In the genomic region with DNA sequence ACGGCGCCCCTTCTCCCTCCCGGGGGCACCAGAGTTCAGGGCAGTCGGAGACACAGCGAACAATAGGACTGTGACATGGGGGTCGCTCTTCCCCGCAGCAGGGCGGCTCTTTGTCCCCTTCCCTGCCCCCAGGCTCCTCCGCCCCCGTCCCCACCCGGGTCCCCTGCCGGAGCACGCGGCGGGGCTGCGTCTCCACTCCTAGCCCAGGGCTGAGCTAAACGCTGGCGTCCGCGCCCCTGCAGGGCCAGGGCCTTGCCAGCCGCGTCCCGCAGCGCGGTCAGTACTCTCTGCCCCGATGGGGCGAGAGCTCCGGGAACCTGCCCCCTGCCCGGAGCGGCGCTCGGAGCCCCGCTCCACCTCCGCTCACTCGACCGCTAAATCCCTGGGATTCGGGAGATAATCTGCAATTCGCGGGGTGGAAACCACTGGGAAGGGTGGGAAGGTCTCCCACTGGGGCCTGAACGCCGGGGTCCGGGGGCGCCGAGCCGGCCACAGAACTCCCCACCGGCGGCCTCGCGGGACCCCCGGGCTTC, we compare ENCODE assay signal across 8 cellular contexts. TPM values are rescaled to one million over a fixed set of nuclear protein-coding genes. Genes with fewer than 3 reads are reported as not detected.
DNase-seq lines count a peak whose midpoint lies in the region; ATAC-seq, FAIRE-seq and TF ChIP-seq lines count a peak whose summit lies in the region.

No MANE protein-coding gene starts in this region.

- no peaks in the 10 kb centered on the region for H3K9me3 ChIP-seq in neuron (ENCODE audit: low read length)

- H3K9me3 Mint-ChIP-seq in activated CD4-positive, alpha-beta T cell treated with anti-CD3 and anti-CD28 coated beads, Interleukin-2, amount 10 ng/mL, durations not matched to agents 24 days and 14 days, result no peaks in the 10 kb centered on the region

- H3K4me3 ChIP-seq in BJ (ENCODE audit: low read depth, low read length) (peak overlapping the region; percentile 77), fibroblast of mammary gland (ENCODE audit: control insufficient read depth, low read depth, low read length) (peak overlapping the region; percentile 65), neuron (ENCODE audit: low read length) (peak overlapping the region; percentile 77)

- H2AFZ ChIP-seq in neuron (ENCODE audit: low read depth, low read length), result no peak overlapping the region

- no peak for FAIRE-seq in GM19239 (lab: Jason Lieb, UNC)

- ATAC-seq in HG03460 (IDR thresholded peaks at IDR 0.05; ENCODE audit: unreplicated experiment), result peak; percentile 20

- peak overlapping the region; percentile 91 for H3K27ac Mint-ChIP-seq in activated CD4-positive, alpha-beta T cell treated with anti-CD3 and anti-CD28 coated beads, Interleukin-2, amount 10 ng/mL, durations not matched to agents 24 days and 14 days

- POLR2A ChIA-PET in BJ (lab: Charles Lee), result no interaction called here

- TF ChIP-seq CTCF in BJ (IDR thresholded peaks at IDR 0.05; ENCODE audit: insufficient read depth, low read depth, low read length) (no peak), fibroblast of mammary gland (conservative IDR thresholded peaks at IDR 0.05; ENCODE audit: control insufficient read depth, insufficient read depth, low read depth, low read length) (no peak)

- H3K27me3 Mint-ChIP-seq in activated CD4-positive, alpha-beta T cell treated with anti-CD3 and anti-CD28 coated beads, Interleukin-2, amount 10 ng/mL, durations not matched to agents 24 days and 14 days, result peaks cover 12% of the 10 kb centered on the region

- CTCF ChIA-PET in BJ (lab: Yijun Ruan, JAX), result interaction anchor here (0.7 to 4.2 kb wide), 10 partner anchors 10 to 81 kb away, joined by 3 to 13 read pairs (median 4); no protein-coding TSS in a partner anchor

- intact Hi-C loops in activated CD4-positive, alpha-beta T cell treated with anti-CD3 and anti-CD28 coated beads, Interleukin-2, amount 10 ng/mL, durations not matched to agents 24 days and 14 days (cut with micrococcal nuclease), result loop anchor here (1.0 to 5.0 kb wide), 4 partner anchors 10 to 367 kb away; a partner anchor contains a TSS

- no peaks in the 10 kb centered on the region for H3K36me3 Mint-ChIP-seq in activated CD4-positive, alpha-beta T cell treated with anti-CD3 and anti-CD28 coated beads, Interleukin-2, amount 10 ng/mL, durations not matched to agents 24 days and 14 days (ENCODE audit: low read depth)

- H3K27me3 ChIP-seq in BJ (ENCODE audit: control insufficient read depth, insufficient read depth, low read length) (no peaks in the 10 kb centered on the region), neuron (ENCODE audit: insufficient read depth, low read length) (no peaks in the 10 kb centered on the region)

- peak overlapping the region; percentile 84 for H3K4me3 Mint-ChIP-seq in activated CD4-positive, alpha-beta T cell treated with anti-CD3 and anti-CD28 coated beads, Interleukin-2, amount 10 ng/mL, durations not matched to agents 24 days and 14 days

- peaks cover 42% of the 10 kb centered on the region for H3K4me1 ChIP-seq in neuron (ENCODE audit: insufficient read depth, low read length)

- H3K36me3 ChIP-seq in BJ (ENCODE audit: control insufficient read depth, insufficient read depth, low read length), result no peaks in the 10 kb centered on the region
- H3K36me3 ChIP-seq in neuron (ENCODE audit: insufficient read depth, low read length), result no peaks in the 10 kb centered on the region

- peaks cover 22% of the 10 kb centered on the region for H3K4me1 Mint-ChIP-seq in activated CD4-positive, alpha-beta T cell treated with anti-CD3 and anti-CD28 coated beads, Interleukin-2, amount 10 ng/mL, durations not matched to agents 24 days and 14 days

- DNase-seq in BJ (ENCODE audit: low read depth), result no peak
- peak; percentile 35 for DNase-seq in GM19239 (ENCODE audit: insufficient read length, low spot score)
- DNase-seq in activated CD4-positive, alpha-beta T cell treated with anti-CD3 and anti-CD28 coated beads, Interleukin-2, amount 10 ng/mL, durations not matched to agents 24 days and 14 days, result peak; percentile 82
- no peak for DNase-seq in fibroblast of mammary gland (ENCODE audit: low read depth)
- no peak for DNase-seq in superior temporal gyrus (ENCODE audit: extremely low spot score)
- DNase-seq in HPDE6-E6E7 (ENCODE audit: extremely low spot score), result no peak

RNA-seq across cellular contexts. Expression of a gene that starts 0.8 kb away (rescaled TPM):
- 8.6 and 11.8 TPM in 2 replicates for polyA plus RNA-seq in BJ (2011; rRNA removed)
- 10.8 and 13.2 TPM in 2 replicates for polyA minus RNA-seq in BJ (2011; rRNA and poly(A)+ RNA removed)
- 6.7 TPM in 2 replicates for total RNA-seq in activated CD4-positive, alpha-beta T cell treated with anti-CD3 and anti-CD28 coated beads, Interleukin-2, amount 10 ng/mL, durations not matched to agents 24 days and 14 days

RNA-seq across cellular contexts. Expression of a gene that starts 40.1 kb away (rescaled TPM):
- 1.7 and 2.5 TPM in 2 replicates for polyA plus RNA-seq in BJ (2011; rRNA removed)
- polyA minus RNA-seq in BJ (2011; rRNA and poly(A)+ RNA removed), result 1.7 TPM in 2 replicates
- not detected in 2 replicates for total RNA-seq in activated CD4-positive, alpha-beta T cell treated with anti-CD3 and anti-CD28 coated beads, Interleukin-2, amount 10 ng/mL, durations not matched to agents 24 days and 14 days

Comparison
In these comparisons a context has a peak if more than half of its experiments do, and no peak if none do; other contexts are left out.
1. DNase-seq: peak in GM19239 (single experiment) and activated CD4-positive, alpha-beta T cell treated with anti-CD3 and anti-CD28 coated beads, Interleukin-2, amount 10 ng/mL, durations not matched to agents 24 days and 14 days (single experiment); none in BJ (single experiment), fibroblast of mammary gland (single experiment), superior temporal gyrus (single experiment) and HPDE6-E6E7 (single experiment).
2. Peak in every context shown above with its lines, with median percentiles within 50 percentile points of each other: H3K4me3 ChIP-seq.